In genomic region chr10:108877130-108877529, GRCh38 we compare ENCODE assay signal across 22 cellular contexts.
DNase-seq lines count a peak whose midpoint lies in the region; ATAC-seq and TF ChIP-seq lines count a peak whose summit lies in the region.
"Had no signal": no experiment of that assay in that cellular context is flagged by ENCODE, and none has a peak within 500 bp of the region (broad histone marks: within the 10 kb centered on the region; RNA-seq: fewer than 3 reads in every experiment).

No MANE protein-coding gene starts in this region.

- CTCF ChIA-PET in T-cell (lab: Charles Lee): no interaction called here

- H3K36me3 ChIP-seq in neural progenitor cell: no peaks in the 10 kb centered on the region
- no peaks in the 10 kb centered on the region for H3K36me3 ChIP-seq in mesendoderm (ENCODE audit: control insufficient read depth, insufficient read depth, low read length)
- H3K36me3 ChIP-seq: ascending aorta, MG63, suprapubic skin, vagina had no signal

- no peak overlapping the region for H3K4ac ChIP-seq in mesendoderm (ENCODE audit: low read depth, low read length)

- intact Hi-C loops in left ventricle myocardium superior (cut with micrococcal nuclease): no loop called here

- H3K27me3 ChIP-seq in neural progenitor cell: no peaks in the 10 kb centered on the region
- H3K27me3 ChIP-seq in mesendoderm (ENCODE audit: insufficient read depth, low read length, poor library complexity): no peaks in the 10 kb centered on the region
- H3K27me3 ChIP-seq: ascending aorta, MG63, suprapubic skin, vagina had no signal

- H3F3A ChIP-seq in neural progenitor cell (ENCODE audit: low read depth): no peaks in the 10 kb centered on the region

- no peak overlapping the region for H4K5ac ChIP-seq in mesendoderm (ENCODE audit: low read length)

- H3K23ac ChIP-seq in mesendoderm (ENCODE audit: low read length): no peak overlapping the region

- peak overlapping the region; percentile 42; the same call in 1 of the 2 replicates for H3K4me3 Mint-ChIP-seq in HFFc6
- no peak overlapping the region for H3K4me3 Mint-ChIP-seq in neural progenitor cell
- no peak overlapping the region for H3K4me3 Mint-ChIP-seq in T-cell

- no peaks in the 10 kb centered on the region for H4K20me1 ChIP-seq in neural progenitor cell (ENCODE audit: low read depth)

- peak overlapping the region; percentile 65 for H2AFZ ChIP-seq in neural progenitor cell (replicated peaks)
- H2AFZ ChIP-seq: PC-9 had no signal

- no peak overlapping the region for H3K56ac ChIP-seq in mesendoderm (ENCODE audit: low read length)

- H3K79me2 ChIP-seq in neural progenitor cell (ENCODE audit: low read depth): no peaks in the 10 kb centered on the region
- H3K79me2 ChIP-seq in mesendoderm (ENCODE audit: control insufficient read depth, insufficient read depth, low read length): no peaks in the 10 kb centered on the region

- no peak overlapping the region for H4K8ac ChIP-seq in mesendoderm (ENCODE audit: low read depth, low read length)

- ATAC-seq in T-cell (replicated peaks in 1 of 4) (no peak), left ventricle myocardium superior (no peak)
- ATAC-seq: mucosa of descending colon had no signal

- H2BK15ac ChIP-seq in mesendoderm (replicated peaks; ENCODE audit: low read depth): no peak overlapping the region

- H3K9me3 ChIP-seq in neural progenitor cell (ENCODE audit: low read depth): no peaks in the 10 kb centered on the region
- H3K9me3 ChIP-seq: ascending aorta, MG63, mucosa of descending colon, suprapubic skin, vagina had no signal

- H3K9ac ChIP-seq in neural progenitor cell: no peak overlapping the region
- no peak overlapping the region for H3K9ac ChIP-seq in mesendoderm (ENCODE audit: low read length)

- H3K4me1 Mint-ChIP-seq in HFFc6 (ENCODE audit: low read depth) (peaks cover 10% of the 10 kb centered on the region; the same call in 1 of the 2 replicates), neural progenitor cell (peaks cover 21% of the 10 kb centered on the region), T-cell (no peaks in the 10 kb centered on the region)

- no peak overlapping the region for H3K18ac ChIP-seq in mesendoderm (ENCODE audit: low read length)

- DNase-seq in AG10803 (ENCODE audit: low read depth) (peak; percentile 66), HFFc6 (peak; percentile 29), fibroblast of mammary gland (ENCODE audit: low read depth) (peak; percentile 42), neural progenitor cell (ENCODE audit: low spot score) (no peak), mesendoderm (no peak), T-cell (no peak), DMS79 treated with DMSO at 0.1 percent for 48 hours (lab: John Stamatoyannopoulos, UW) (no peak), left ventricle myocardium superior (no peak)
- DNase-seq: activated CD4-positive, alpha-beta T cell treated with anti-CD3 and anti-CD28 coated beads, Interleukin-2, amount 50 U/mL, for 48 hours; activated naive CD4-positive, alpha-beta T cell; DMS79; MG63; mucosa of descending colon; NCI-H1436; NCI-H2171 treated with DMSO at 0.1 percent for 48 hours; PC-9; SIG-M5; stimulated activated CD4-positive, alpha-beta T cell treated with anti-CD3 and anti-CD28 coated beads, Interleukin-12 subunit alpha, Interleukin-12 subunit beta, amount 100 ng/mL, for 4 hours; T-helper 2 cell had no signal

- H3K4me3 ChIP-seq in AG10803 (ENCODE audit: low read length): no peak overlapping the region
- no peak overlapping the region for H3K4me3 ChIP-seq in fibroblast of mammary gland (ENCODE audit: control insufficient read depth, low read depth, low read length)
- H3K4me3 ChIP-seq in neural progenitor cell: no peak overlapping the region
- no peak overlapping the region for H3K4me3 ChIP-seq in mesendoderm (ENCODE audit: low read length)
- H3K4me3 ChIP-seq: ascending aorta, MG63, mucosa of descending colon, PC-9, suprapubic skin, vagina had no signal

- H2BK5ac ChIP-seq in mesendoderm (ENCODE audit: low read length): no peak overlapping the region

- H3K27ac ChIP-seq in neural progenitor cell: no peak overlapping the region
- H3K27ac ChIP-seq in mesendoderm (ENCODE audit: low read depth, low read length): no peak overlapping the region
- H3K27ac ChIP-seq: ascending aorta, PC-9, suprapubic skin, vagina had no signal

- peak overlapping the region; percentile 43; the same call in 1 of the 2 replicates for H3K27ac Mint-ChIP-seq in HFFc6
- H3K27ac Mint-ChIP-seq in neural progenitor cell: peak overlapping the region; percentile 15
- no peak overlapping the region for H3K27ac Mint-ChIP-seq in T-cell

- H3K79me1 ChIP-seq in mesendoderm (ENCODE audit: low read length): no peaks in the 10 kb centered on the region

- WGBS in mesendoderm (ENCODE audit: extremely low coverage, insufficient coverage, low lambda C conversion rate): no CpG with 5 or more reads among the region's 5 CpGs

- H3K36me3 Mint-ChIP-seq in HFFc6 (ENCODE audit: low read depth) (no peaks in the 10 kb centered on the region), neural progenitor cell (no peaks in the 10 kb centered on the region), T-cell (no peaks in the 10 kb centered on the region)

- no peak overlapping the region for H2BK120ac ChIP-seq in mesendoderm (ENCODE audit: low read depth, low read length)

- no peak overlapping the region for H2AK5ac ChIP-seq in mesendoderm (ENCODE audit: low read length)

- H3K4me1 ChIP-seq in neural progenitor cell (no peaks in the 10 kb centered on the region), mesendoderm (ENCODE audit: control insufficient read depth, low read depth, low read length) (no peaks in the 10 kb centered on the region)
- H3K4me1 ChIP-seq: ascending aorta, suprapubic skin, vagina had no signal

- H3K4me2 ChIP-seq in neural progenitor cell: no peak overlapping the region
- no peak overlapping the region for H3K4me2 ChIP-seq in mesendoderm (ENCODE audit: low read length)
- H3K4me2 ChIP-seq: PC-9 had no signal

- H3K9me3 Mint-ChIP-seq in HFFc6 (no peaks in the 10 kb centered on the region; the same call in 1 of the 2 replicates), neural progenitor cell (no peaks in the 10 kb centered on the region), T-cell (peaks cover 2 to 4% (median 3%) of the 10 kb centered on the region in 3 donors)

- POLR2A ChIA-PET in T-cell (lab: Charles Lee): no interaction called here

- TF ChIP-seq CTCF in AG10803 (conservative IDR thresholded peaks at IDR 0.05; ENCODE audit: low read length): no peak
- TF ChIP-seq CTCF in HFFc6 (IDR thresholded peaks at IDR 0.05): no peak
- no peak for TF ChIP-seq CTCF in fibroblast of mammary gland (conservative IDR thresholded peaks at IDR 0.05; ENCODE audit: control insufficient read depth, insufficient read depth, low read depth, low read length)
- TF ChIP-seq CTCF in neural progenitor cell (IDR thresholded peaks at IDR 0.05): no peak

- H3K27me3 Mint-ChIP-seq in HFFc6 (ENCODE audit: insufficient read depth) (no peaks in the 10 kb centered on the region; the same call in 1 of the 2 replicates), neural progenitor cell (ENCODE audit: insufficient read depth, low read depth) (peaks cover 3% of the 10 kb centered on the region), T-cell (no peaks in the 10 kb centered on the region)

Comparison
In these comparisons a context has a peak if more than half of its experiments do, and no peak if none do; other contexts are left out.
1. DNase-seq: peak in AG10803 (single experiment), HFFc6 (single experiment) and fibroblast of mammary gland (single experiment); none in neural progenitor cell (single experiment), mesendoderm (single experiment), T-cell (0 of 34), DMS79 treated with DMSO at 0.1 percent for 48 hours (single experiment) and left ventricle myocardium superior (single experiment).
2. H3K27ac Mint-ChIP-seq: peak in HFFc6 (single experiment) and neural progenitor cell (single experiment); none in T-cell (0 of 2).